33 cellular contexts compared by ENCODE assay signal in genomic region chr19:57327993-57328392, GRCh38.
"Had no signal": no experiment of that assay in that cellular context is flagged by ENCODE, and none has a peak within 500 bp of the region (broad histone marks: within the 10 kb centered on the region; RNA-seq: fewer than 3 reads in every experiment).

No MANE protein-coding gene starts in this region.

- H3K4me1 ChIP-seq: body of pancreas, breast epithelium, SJCRH30 had no signal

- H3K9ac ChIP-seq: KMS-11 had no signal

- H3K4me1 Mint-ChIP-seq: activated CD4-positive, alpha-beta T cell treated with anti-CD3 and anti-CD28 coated beads, Interleukin-2, amount 10 ng/mL, durations not matched to agents 24 days and 14 days; activated naive CD8-positive, alpha-beta T cell treated with anti-CD3 and anti-CD28 coated beads, Interleukin-2, amount 10 ng/mL, durations not matched to agents 7 days and 5 days had no signal

- H3K27ac Mint-ChIP-seq: activated CD4-positive, alpha-beta T cell treated with anti-CD3 and anti-CD28 coated beads, Interleukin-2, amount 10 ng/mL, durations not matched to agents 24 days and 14 days; activated naive CD8-positive, alpha-beta T cell treated with anti-CD3 and anti-CD28 coated beads, Interleukin-2, amount 10 ng/mL, durations not matched to agents 7 days and 5 days; T-helper 1 cell treated with Interleukin-12 subunit alpha and Interleukin-12 subunit beta and Interleukin-4 antibody, amounts not matched to agents 30 μg/mL and 1 μg/mL, for 36 hours; T-helper 2 cell treated with Interferon-gamma antibody and Interleukin-4, amounts not matched to agents 5 μg/mL and 100 μg/mL, for 36 hours had no signal

- H3K4me2 ChIP-seq: KMS-11, PC-9 had no signal

- FAIRE-seq: astrocyte, TTC549 had no signal

- H3K27ac ChIP-seq: body of pancreas, breast epithelium, KMS-11, PC-9, SJCRH30, SK-N-MC had no signal

- H3K27me3 ChIP-seq: body of pancreas, breast epithelium, SJCRH30 had no signal

- H3K9me3 ChIP-seq: SJCRH30 had no signal

- H2AFZ ChIP-seq: PC-9 had no signal

- ATAC-seq: activated T-cell treated with anti-CD3 and anti-CD28 coated beads, Interleukin-2, amount 50 U/mL, for 4 hours; body of pancreas had no signal

- DNase-seq: activated CD4-positive, alpha-beta T cell treated with anti-CD3 and anti-CD28 coated beads, Interleukin-2, amount 50 U/mL, for 48 hours; activated CD8-positive, alpha-beta memory T cell treated with anti-CD3 and anti-CD28 coated beads, Interleukin-2, amount 50 U/mL, for 4 hours; activated effector memory CD4-positive, alpha-beta T cell treated with Interleukin-2 at 50 U/mL for 16 hours; activated naive CD4-positive, alpha-beta T cell treated with anti-CD3 and anti-CD28 coated beads, Interleukin-2, amount 50 U/mL, for 16 hours; activated naive CD8-positive, alpha-beta T cell treated with anti-CD3 and anti-CD28 coated beads, Interleukin-2, amount 10 ng/mL, durations not matched to agents 7 days and 5 days; activated T-cell treated with anti-CD3 and anti-CD28 coated beads for 4 hours; activated T-cell treated with anti-CD3 and anti-CD28 coated beads, Interleukin-2, amount 50 U/mL, for 4 hours; body of pancreas; caudate nucleus; cerebellar nuclear complex; MM.1S; MV-4-11; NCI-H1092; NCI-H1436 treated with DMSO at 0.1 percent for 48 hours; NCI-H1694 treated with DMSO at 0.1 percent for 48 hours; NCI-H2029 treated with DMSO at 0.1 percent for 48 hours; NCI-H2107; NCI-H2171; NCI-H510A; NCI-H526; NCI-H748 treated with DMSO at 0.1 percent for 48 hours; NK-92 treated with Interleukin-12 subunit alpha and Interleukin-12 subunit beta, amount 100 ng/mL, for 24 hours; PC-9; Right ventricle myocardium superior; SJCRH30 had no signal

- H3K4me3 Mint-ChIP-seq: activated CD4-positive, alpha-beta T cell treated with anti-CD3 and anti-CD28 coated beads, Interleukin-2, amount 10 ng/mL, durations not matched to agents 24 days and 14 days; activated naive CD8-positive, alpha-beta T cell treated with anti-CD3 and anti-CD28 coated beads, Interleukin-2, amount 10 ng/mL, durations not matched to agents 7 days and 5 days; activated T-cell treated with anti-CD3 and anti-CD28 coated beads, Interleukin-2, amount 50 U/mL, for 4 hours; T-helper 1 cell treated with Interleukin-12 subunit alpha and Interleukin-12 subunit beta and Interleukin-4 antibody, amounts not matched to agents 30 μg/mL and 1 μg/mL, for 36 hours; T-helper 2 cell treated with Interferon-gamma antibody and Interleukin-4, amounts not matched to agents 5 μg/mL and 100 μg/mL, for 36 hours had no signal

- H3K27me3 Mint-ChIP-seq: activated CD4-positive, alpha-beta T cell treated with anti-CD3 and anti-CD28 coated beads, Interleukin-2, amount 10 ng/mL, durations not matched to agents 24 days and 14 days; activated naive CD8-positive, alpha-beta T cell treated with anti-CD3 and anti-CD28 coated beads, Interleukin-2, amount 10 ng/mL, durations not matched to agents 7 days and 5 days had no signal

- H3K4me3 ChIP-seq: body of pancreas, breast epithelium, PC-9, SJCRH30, SK-N-MC had no signal
